In genomic region chr4:80592950-80593349, GRCh38 we compare ENCODE assay signal across 13 cellular contexts.
DNase-seq lines count a peak whose midpoint lies in the region; ATAC-seq and TF ChIP-seq lines count a peak whose summit lies in the region.
"Had no signal": no experiment of that assay in that cellular context is flagged by ENCODE, and none has a peak within 500 bp of the region (broad histone marks: within the 10 kb centered on the region; RNA-seq: fewer than 3 reads in every experiment).

No MANE protein-coding gene starts in this region.

- peak; percentile 23 for TF ChIP-seq CTCF in astrocyte of the spinal cord (IDR thresholded peaks at IDR 0.05; ENCODE audit: low read depth, low read length)

- H3K4me1 ChIP-seq in CD4-positive, alpha-beta memory T cell (ENCODE audit: insufficient read depth, low read length): no peaks in the 10 kb centered on the region

- POLR2A ChIA-PET in CD4-positive, alpha-beta memory T cell (lab: Charles Lee; ENCODE audit: partially characterized antibody): no interaction called here

- in situ Hi-C loops in astrocyte of the spinal cord (cut with HindIII; ENCODE audit: low sequenced_read_pairs): no loop called here

- no peaks in the 10 kb centered on the region for H3K9me3 ChIP-seq in CD4-positive, alpha-beta memory T cell (ENCODE audit: control insufficient read depth in 1 of 2, low read length in 2 of 2)

- intact Hi-C loops in CD4-positive, alpha-beta memory T cell (cut with micrococcal nuclease): no loop called here

- no peaks in the 10 kb centered on the region for H3K36me3 ChIP-seq in CD4-positive, alpha-beta memory T cell (ENCODE audit: insufficient read depth, low read length)
- H3K36me3 ChIP-seq: brain microvascular endothelial cell had no signal

- H3K4me1 Mint-ChIP-seq in CD4-positive, alpha-beta memory T cell: peaks cover 0 to 1% (median under 1%) of the 10 kb centered on the region in 4 donors
- no peaks in the 10 kb centered on the region for H3K4me1 Mint-ChIP-seq in activated T-helper 17 cell treated with anti-CD3 and anti-CD28 coated beads, Interleukin-2, amount 50 U/mL, for 72 hours
- H3K4me1 Mint-ChIP-seq: nephron had no signal

- DNase-seq in DMS53 treated with DMSO at 0.1 percent for 48 hours (lab: John Stamatoyannopoulos, UW; ENCODE audit: unreplicated experiment) (peak; percentile 19), astrocyte of the spinal cord (ENCODE audit: low read depth, low spot score) (no peak), AML-193 (lab: John Stamatoyannopoulos, UW) (no peak), HuH-7.5 (ENCODE audit: low spot score) (no peak)
- DNase-seq in CD4-positive, alpha-beta memory T cell: no peak
- DNase-seq: activated CD4-positive, alpha-beta T cell treated with anti-CD3 and anti-CD28 coated beads for 48 hours; brain microvascular endothelial cell; head of caudate nucleus had no signal

- no peaks in the 10 kb centered on the region for H3K27me3 ChIP-seq in CD4-positive, alpha-beta memory T cell (ENCODE audit: insufficient read depth, low read length)
- H3K27me3 ChIP-seq: brain microvascular endothelial cell had no signal

- H3K4me3 ChIP-seq in astrocyte of the spinal cord (ENCODE audit: low read depth, low read length): no peak overlapping the region
- no peak overlapping the region for H3K4me3 ChIP-seq in CD4-positive, alpha-beta memory T cell (ENCODE audit: low read length in 2 of 2)

- H3K36me3 Mint-ChIP-seq in CD4-positive, alpha-beta memory T cell: no peaks in the 10 kb centered on the region
- H3K36me3 Mint-ChIP-seq in activated T-helper 17 cell treated with anti-CD3 and anti-CD28 coated beads, Interleukin-2, amount 50 U/mL, for 72 hours (ENCODE audit: low read depth): no peaks in the 10 kb centered on the region
- H3K36me3 Mint-ChIP-seq: CD14-positive monocyte had no signal

- peaks cover 0 to 2% (median 0%) of the 10 kb centered on the region in 8 donors for H3K9me3 Mint-ChIP-seq in CD4-positive, alpha-beta memory T cell
- H3K9me3 Mint-ChIP-seq in activated T-helper 17 cell treated with anti-CD3 and anti-CD28 coated beads, Interleukin-2, amount 50 U/mL, for 72 hours: peaks cover 3% of the 10 kb centered on the region
- H3K9me3 Mint-ChIP-seq: CD14-positive monocyte, nephron had no signal

- no peak overlapping the region for H3K27ac ChIP-seq in CD4-positive, alpha-beta memory T cell (ENCODE audit: low read depth, low read length)
- H3K27ac ChIP-seq: brain microvascular endothelial cell had no signal

- H3K27ac Mint-ChIP-seq in CD4-positive, alpha-beta memory T cell: no peak overlapping the region
- no peak overlapping the region for H3K27ac Mint-ChIP-seq in activated T-helper 17 cell treated with anti-CD3 and anti-CD28 coated beads, Interleukin-2, amount 50 U/mL, for 72 hours
- H3K27ac Mint-ChIP-seq: CD14-positive monocyte, nephron had no signal

- H3K4me3 Mint-ChIP-seq in CD4-positive, alpha-beta memory T cell: no peak overlapping the region
- no peak overlapping the region for H3K4me3 Mint-ChIP-seq in activated T-helper 17 cell treated with anti-CD3 and anti-CD28 coated beads, Interleukin-2, amount 50 U/mL, for 72 hours
- H3K4me3 Mint-ChIP-seq: CD14-positive monocyte, nephron had no signal

- no peaks in the 10 kb centered on the region for H3K27me3 Mint-ChIP-seq in CD4-positive, alpha-beta memory T cell
- H3K27me3 Mint-ChIP-seq in activated T-helper 17 cell treated with anti-CD3 and anti-CD28 coated beads, Interleukin-2, amount 50 U/mL, for 72 hours: no peaks in the 10 kb centered on the region

- ATAC-seq in GM19351 (IDR thresholded peaks at IDR 0.05; ENCODE audit: unreplicated experiment) (peak; percentile 81), HG03342 (IDR thresholded peaks at IDR 0.05; ENCODE audit: unreplicated experiment) (peak; percentile 88)
- no peak for ATAC-seq in activated T-helper 17 cell treated with anti-CD3 and anti-CD28 coated beads, Interleukin-2, amount 50 U/mL, for 72 hours (replicated peaks)

- CTCF ChIA-PET in CD4-positive, alpha-beta memory T cell (lab: Charles Lee; ENCODE audit: partially characterized antibody): no interaction called here
